In the genomic region with DNA sequence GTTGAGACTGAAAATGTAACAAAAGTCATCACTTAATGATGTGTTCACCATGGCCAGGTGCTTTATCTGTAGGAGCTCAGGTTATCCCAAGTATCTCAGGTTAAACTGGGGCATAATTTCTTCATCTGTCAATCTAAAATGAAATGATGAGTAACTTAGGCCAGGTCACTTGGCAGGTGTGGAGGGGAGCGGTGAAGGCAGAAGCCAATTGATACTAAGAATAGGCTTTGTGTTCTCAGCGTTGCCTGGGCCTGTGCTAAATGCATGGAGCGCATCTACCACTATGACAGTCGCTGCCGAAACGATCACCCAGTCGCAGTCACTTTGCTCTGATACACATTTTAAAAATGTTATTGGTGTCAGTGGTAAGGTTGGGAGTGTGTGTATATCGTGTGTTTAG, we compare ENCODE assay signal across 26 cellular contexts.
"Had no signal": no experiment of that assay in that cellular context is flagged by ENCODE, and none has a peak within 500 bp of the region (broad histone marks: within the 10 kb centered on the region; RNA-seq: fewer than 3 reads in every experiment).

No MANE protein-coding gene starts in this region.

- H3K4me3 ChIP-seq: stomach, suprapubic skin, testis, thoracic aorta, thyroid gland, tibial artery, tibial nerve, transverse colon, upper lobe of left lung, upper lobe of right lung, uterus, vagina had no signal

- H3K36me3 ChIP-seq: stomach, suprapubic skin, thoracic aorta, thyroid gland, tibial artery, tibial nerve, transverse colon, upper lobe of left lung, upper lobe of right lung, uterus, vagina had no signal

- H3K9me3 ChIP-seq: stomach, suprapubic skin, testis, thoracic aorta, thyroid gland, tibial artery, tibial nerve, transverse colon, upper lobe of left lung, upper lobe of right lung, uterus, vagina had no signal

- H3K27ac ChIP-seq: stomach, suprapubic skin, testis, thoracic aorta, thyroid gland, tibial artery, tibial nerve, transverse colon, upper lobe of left lung, upper lobe of right lung, uterus, vagina had no signal

- H3K4me1 ChIP-seq: suprapubic skin, testis, thyroid gland, tibial artery, tibial nerve, transverse colon, upper lobe of right lung, uterus, vagina had no signal

- ATAC-seq: stimulated activated effector memory CD8-positive, alpha-beta T cell treated with anti-CD3 and anti-CD28 coated beads, Interleukin-12 subunit alpha, Interleukin-12 subunit beta, amount 100 ng/mL, for 72 hours; stimulated activated memory B cell treated with anti-CD40 and anti-IgM and Interleukin-4, amounts not matched to agents 10 μg/mL and 1 μg/mL and 100 μg/mL, for 72 hours; stimulated activated naive B cell treated with anti-CD40 and anti-IgM and Interleukin-4, amounts not matched to agents 10 μg/mL and 1 μg/mL and 100 μg/mL, for 72 hours; stimulated activated naive CD8-positive, alpha-beta T cell treated with anti-CD3 and anti-CD28 coated beads, Interleukin-15, amount 100 ng/mL, for 72 hours; stimulated activated naive CD8-positive, alpha-beta T cell treated with anti-CD3 and anti-CD28 coated beads, Interleukin-15, Interleukin-2, amounts not matched to agents 100 U/mL and 50 U/mL, for 24 hours; upper lobe of right lung had no signal

- H3K27me3 ChIP-seq: stomach, suprapubic skin, testis, thyroid gland, tibial artery, tibial nerve, transverse colon, upper lobe of left lung, upper lobe of right lung, uterus had no signal

- DNase-seq: stimulated activated CD4-positive, alpha-beta T cell treated with anti-CD3 and anti-CD28 coated beads, Interleukin-2, amount 100 ng/mL, for 48 hours; stimulated activated CD4-positive, alpha-beta T cell treated with anti-CD3 and anti-CD28 coated beads, Interleukin-4, amount 100 ng/mL, for 1 hour; stimulated activated CD4-positive, alpha-beta T cell treated with anti-CD3 and anti-CD28 coated beads, Interleukin-4, amount 100 ng/mL, for 24 hours; stimulated activated CD4-positive, alpha-beta T cell treated with anti-CD3 and anti-CD28 coated beads, Interleukin-4, amount 100 ng/mL, for 4 hours; stimulated activated CD8-positive, alpha-beta memory T cell treated with anti-CD3 and anti-CD28 coated beads, Interleukin-4, amount 100 ng/mL, for 48 hours; stimulated activated naive B cell treated with anti-CD40 and anti-IgM and Interleukin-4, amounts not matched to agents 10 μg/mL and 1 μg/mL and 100 μg/mL, for 72 hours; stimulated activated naive CD4-positive, alpha-beta T cell; stimulated activated naive CD4-positive, alpha-beta T cell treated with Interleukin-2 at 50 U/mL for 16 hours; stimulated activated naive CD8-positive, alpha-beta T cell treated with anti-CD3 and anti-CD28 coated beads, Interleukin-15, amount 100 ng/mL, for 72 hours; stimulated activated naive CD8-positive, alpha-beta T cell treated with anti-CD3 and anti-CD28 coated beads, Interleukin-15, Interleukin-2, amounts not matched to agents 100 U/mL and 50 U/mL, for 24 hours; stomach; substantia nigra; testis; thyroid gland; tibial artery; transverse colon; trophoblast cell; upper lobe of left lung; upper lobe of right lung; uterus had no signal
